In genomic region chr22:49863936-49864335, GRCh38 we compare ENCODE assay signal across 1 cellular context.
TF ChIP-seq lines count a peak whose summit lies in the region.

No MANE protein-coding gene starts in this region.

TF ChIP-seq in endothelial cell of umbilical vein, 7 proteins besides CTCF, POLR2A, EP300 and RAD21:
- TF ChIP-seq GATA2 (IDR thresholded peaks at IDR 0.05; ENCODE audit: insufficient read depth, insufficient read length, low read depth, low read length) (no peak), FOS (IDR thresholded peaks at IDR 0.05; ENCODE audit: borderline replicate concordance, insufficient read depth, low read length) (no peak), JUN (IDR thresholded peaks at IDR 0.05; ENCODE audit: borderline replicate concordance, insufficient read depth, insufficient read length, low read depth) (no peak), POLR2AphosphoS5 (IDR thresholded peaks at IDR 0.05; ENCODE audit: insufficient read depth, low read depth, low read length) (no peak), MYC (IDR thresholded peaks at IDR 0.05; ENCODE audit: low read depth, low read length) (no peak)
